1 cellular context compared by ENCODE assay signal in genomic region chr5:54357371-54358058, GRCh38.
TF ChIP-seq lines count a peak whose summit lies in the region.

No MANE protein-coding gene starts in this region.

TF ChIP-seq in GM23338, 12 proteins besides CTCF, POLR2A, EP300 and RAD21 (continued from another document):
- TF ChIP-seq ETS1 (IDR thresholded peaks at IDR 0.05), result no peak
